ENCODE assay signal across 1 cellular context in the genomic region with DNA sequence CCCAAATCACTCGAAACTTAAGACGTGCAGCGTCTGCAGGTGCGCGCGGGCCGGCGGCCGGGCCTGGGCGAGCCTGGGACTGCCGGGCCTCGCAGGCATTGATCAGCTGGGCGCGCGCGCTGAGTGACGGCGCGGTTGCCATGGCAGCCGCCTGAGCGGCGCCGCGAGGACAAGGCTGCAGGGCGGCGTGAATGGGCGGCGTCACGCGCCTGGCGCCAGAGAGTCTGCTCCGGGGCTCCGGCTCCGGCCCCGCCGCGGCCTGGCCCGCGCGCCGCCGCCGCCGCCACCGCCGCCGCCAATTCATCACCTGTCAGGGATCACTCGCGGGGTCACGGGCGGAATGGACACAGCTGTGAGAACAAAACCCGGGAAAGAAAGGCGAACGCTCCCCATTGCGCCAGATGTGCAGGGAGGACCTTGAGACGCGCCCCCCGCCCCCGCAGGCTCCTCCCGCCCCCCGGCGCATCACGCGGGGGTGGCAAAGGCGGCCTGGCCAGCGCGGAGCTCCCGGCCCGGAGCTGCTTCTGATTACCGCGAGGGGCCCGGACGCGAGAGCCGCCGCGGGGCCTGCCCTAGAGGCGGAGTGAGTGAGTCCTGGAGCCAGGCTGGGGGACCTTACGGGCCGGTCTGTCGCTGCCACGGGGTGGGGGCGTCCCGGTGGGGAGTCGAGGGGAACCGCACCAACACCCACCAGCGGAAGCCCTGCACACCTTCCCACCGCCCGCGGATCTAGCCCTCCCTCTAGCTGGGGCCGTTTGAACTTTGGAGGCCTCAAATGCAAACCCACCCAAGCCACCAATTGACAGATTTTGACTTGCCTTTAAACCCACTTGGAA.
TF ChIP-seq lines count a peak whose summit lies in the region.

No MANE protein-coding gene starts in this region.

TF ChIP-seq in HepG2, 621 proteins besides CTCF, POLR2A, EP300 and RAD21 (continued from another document and continues in another):
- TF ChIP-seq HOMEZ (CRISPR knock-in tag; IDR thresholded peaks at IDR 0.05; ENCODE audit: low read depth), result no peak
- TF ChIP-seq, protein P1, sequence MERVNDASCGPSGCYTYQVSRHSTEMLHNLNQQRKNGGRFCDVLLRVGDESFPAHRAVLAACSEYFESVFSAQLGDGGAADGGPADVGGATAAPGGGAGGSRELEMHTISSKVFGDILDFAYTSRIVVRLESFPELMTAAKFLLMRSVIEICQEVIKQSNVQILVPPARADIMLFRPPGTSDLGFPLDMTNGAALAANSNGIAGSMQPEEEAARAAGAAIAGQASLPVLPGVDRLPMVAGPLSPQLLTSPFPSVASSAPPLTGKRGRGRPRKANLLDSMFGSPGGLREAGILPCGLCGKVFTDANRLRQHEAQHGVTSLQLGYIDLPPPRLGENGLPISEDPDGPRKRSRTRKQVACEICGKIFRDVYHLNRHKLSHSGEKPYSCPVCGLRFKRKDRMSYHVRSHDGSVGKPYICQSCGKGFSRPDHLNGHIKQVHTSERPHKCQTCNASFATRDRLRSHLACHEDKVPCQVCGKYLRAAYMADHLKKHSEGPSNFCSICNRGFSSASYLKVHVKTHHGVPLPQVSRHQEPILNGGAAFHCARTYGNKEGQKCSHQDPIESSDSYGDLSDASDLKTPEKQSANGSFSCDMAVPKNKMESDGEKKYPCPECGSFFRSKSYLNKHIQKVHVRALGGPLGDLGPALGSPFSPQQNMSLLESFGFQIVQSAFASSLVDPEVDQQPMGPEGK (CRISPR knock-in tag; IDR thresholded peaks at IDR 0.05), result peak; percentile 98
- TF ChIP-seq ZNF674 (CRISPR knock-in tag; IDR thresholded peaks at IDR 0.05; ENCODE audit: low read depth), result no peak
- 0 out of 2 replicates have a peak, but pooled peaks have one; percentile 56 for TF ChIP-seq NFE2L1 (CRISPR knock-in tag; IDR thresholded peaks at IDR 0.05; ENCODE audit: borderline replicate concordance)
- TF ChIP-seq HOXA7 (CRISPR knock-in tag; IDR thresholded peaks at IDR 0.05), result no peak
- no peak for TF ChIP-seq ZFP36L2 (CRISPR knock-in tag; IDR thresholded peaks at IDR 0.05)
- 0 out of 2 replicates have a peak, but pooled peaks have one; percentile 72 for TF ChIP-seq TERF1 (CRISPR knock-in tag; IDR thresholded peaks at IDR 0.05)
- no peak for TF ChIP-seq SNAPC4 (CRISPR knock-in tag; IDR thresholded peaks at IDR 0.05)
- TF ChIP-seq FOXA3 (CRISPR knock-in tag; IDR thresholded peaks at IDR 0.05), result 0 out of 2 replicates have a peak, but pooled peaks have one; percentile 17
- TF ChIP-seq ZNF225 (CRISPR knock-in tag; IDR thresholded peaks at IDR 0.05), result 0 out of 2 replicates have a peak, but pooled peaks have one; percentile 41
- TF ChIP-seq FUBP1 (CRISPR knock-in tag; IDR thresholded peaks at IDR 0.05; ENCODE audit: borderline replicate concordance), result no peak
- TF ChIP-seq ZBTB14 (CRISPR knock-in tag; IDR thresholded peaks at IDR 0.05), result peak; percentile 86
- TF ChIP-seq SSRP1 (CRISPR knock-in tag; IDR thresholded peaks at IDR 0.05), result no peak
- TF ChIP-seq PRMT3 (CRISPR knock-in tag; IDR thresholded peaks at IDR 0.05; ENCODE audit: borderline replicate concordance, low read depth), result no peak
- TF ChIP-seq DMTF1 (CRISPR knock-in tag; IDR thresholded peaks at IDR 0.05), result no peak
- peak; percentile 71; the same call in 1 of the 2 replicates for TF ChIP-seq ZNF446 (CRISPR knock-in tag; IDR thresholded peaks at IDR 0.05)
- TF ChIP-seq ZNF543 (CRISPR knock-in tag; IDR thresholded peaks at IDR 0.05), result peak; percentile 48
- TF ChIP-seq NFE2L2 (IDR thresholded peaks at IDR 0.05; ENCODE audit: low read length), result no peak
- TF ChIP-seq ZC3H4 (CRISPR knock-in tag; IDR thresholded peaks at IDR 0.05; ENCODE audit: borderline replicate concordance), result peak; percentile 67; the same call in 1 of the 2 replicates
- peak; percentile 80; the same call in 1 of the 2 replicates for TF ChIP-seq NR2F2 (IDR thresholded peaks at IDR 0.05; ENCODE audit: borderline replicate concordance, low read depth)
- TF ChIP-seq, protein P2, sequence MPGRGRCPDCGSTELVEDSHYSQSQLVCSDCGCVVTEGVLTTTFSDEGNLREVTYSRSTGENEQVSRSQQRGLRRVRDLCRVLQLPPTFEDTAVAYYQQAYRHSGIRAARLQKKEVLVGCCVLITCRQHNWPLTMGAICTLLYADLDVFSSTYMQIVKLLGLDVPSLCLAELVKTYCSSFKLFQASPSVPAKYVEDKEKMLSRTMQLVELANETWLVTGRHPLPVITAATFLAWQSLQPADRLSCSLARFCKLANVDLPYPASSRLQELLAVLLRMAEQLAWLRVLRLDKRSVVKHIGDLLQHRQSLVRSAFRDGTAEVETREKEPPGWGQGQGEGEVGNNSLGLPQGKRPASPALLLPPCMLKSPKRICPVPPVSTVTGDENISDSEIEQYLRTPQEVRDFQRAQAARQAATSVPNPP (CRISPR knock-in tag; IDR thresholded peaks at IDR 0.05), result 0 out of 2 replicates have a peak, but pooled peaks have one; percentile 8
- no peak for TF ChIP-seq PAF1 (CRISPR knock-in tag; IDR thresholded peaks at IDR 0.05)
- peak; percentile 84; the same call in 1 of the 2 replicates for TF ChIP-seq ZBED4 (CRISPR knock-in tag; IDR thresholded peaks at IDR 0.05; ENCODE audit: borderline replicate concordance)
